In genomic region chr2:165621086-165621560, GRCh38 we compare ENCODE assay signal across 13 cellular contexts.
DNase-seq lines count a peak whose midpoint lies in the region; ATAC-seq, FAIRE-seq and TF ChIP-seq lines count a peak whose summit lies in the region.
"Had no signal": no experiment of that assay in that cellular context is flagged by ENCODE, and none has a peak within 500 bp of the region (broad histone marks: within the 10 kb centered on the region; RNA-seq: fewer than 3 reads in every experiment).

No MANE protein-coding gene starts in this region.

- H4K20me1 ChIP-seq in GM23248 (ENCODE audit: insufficient read depth) (no peaks in the 10 kb centered on the region), fibroblast of lung (ENCODE audit: control insufficient read depth, extremely low read depth, insufficient read depth, low read length) (no peaks in the 10 kb centered on the region)

- no peaks in the 10 kb centered on the region for H3K27me3 ChIP-seq in GM23248 (replicated peaks; ENCODE audit: insufficient read depth)
- no peaks in the 10 kb centered on the region for H3K27me3 ChIP-seq in fibroblast of lung (ENCODE audit: control insufficient read depth, insufficient read depth, low read length)
- H3K27me3 ChIP-seq: tibial nerve had no signal

- no peaks in the 10 kb centered on the region for H3K36me3 ChIP-seq in GM23248 (ENCODE audit: low read depth)
- no peaks in the 10 kb centered on the region for H3K36me3 ChIP-seq in fibroblast of lung (ENCODE audit: control insufficient read depth, insufficient read depth, low read length)
- H3K36me3 ChIP-seq: tibial nerve had no signal

- ATAC-seq in GM18517 (IDR thresholded peaks at IDR 0.05; ENCODE audit: unreplicated experiment) (no peak), GM21528 (IDR thresholded peaks at IDR 0.05; ENCODE audit: low FRiP score, unreplicated experiment) (no peak)
- ATAC-seq: activated CD8-positive, alpha-beta T cell treated with anti-CD3 and anti-CD28 coated beads for 36 hours had no signal

- H3K9ac ChIP-seq in GM23248 (no peak overlapping the region), fibroblast of lung (ENCODE audit: insufficient read depth, low read length) (no peak overlapping the region)

- WGBS in GM23248 (ENCODE audit: low coverage in 1 of 2, low lambda C conversion rate in 2 of 2, missing lambda C conversion rate in 2 of 2), 2 experiments: 4 to 10% methylated on average over 5 of the region's 5 CpGs

- H3K4me1 ChIP-seq in GM23248 (ENCODE audit: insufficient read depth) (peaks cover 10% of the 10 kb centered on the region), fibroblast of lung (ENCODE audit: control insufficient read depth, extremely low read depth, insufficient read depth, low read length) (no peaks in the 10 kb centered on the region)

- peak overlapping the region; percentile 29 for H3K4me2 ChIP-seq in GM23248 (ENCODE audit: unreplicated experiment)
- no peak overlapping the region for H3K4me2 ChIP-seq in fibroblast of lung (ENCODE audit: extremely low read depth, insufficient read depth, low read length)

- peaks cover 16% of the 10 kb centered on the region; the same call in 1 of the 2 replicates for H3F3A ChIP-seq in GM23248 (ENCODE audit: insufficient read depth)

- H2AFZ ChIP-seq in GM23248: peak overlapping the region; percentile 66
- no peak overlapping the region for H2AFZ ChIP-seq in fibroblast of lung (ENCODE audit: low read length)

- peak; percentile 93 for FAIRE-seq in RCC 7860 (lab: Jason Lieb, UNC)
- FAIRE-seq: GM12891 had no signal

- H3K27ac ChIP-seq in GM23248 (no peak overlapping the region), fibroblast of lung (ENCODE audit: insufficient read depth, low read length) (no peak overlapping the region)
- H3K27ac ChIP-seq: tibial nerve had no signal

- in situ Hi-C loops in GM23248 (cut with MboI): no loop called here

- H3K9me2 ChIP-seq in GM23248 (ENCODE audit: insufficient read depth): no peaks in the 10 kb centered on the region

- H3K4me3 ChIP-seq in GM23248: no peak overlapping the region
- H3K4me3 ChIP-seq in fibroblast of lung (replicated peaks in 1 of 4; ENCODE audit: control extremely low read depth in 1 of 4, insufficient read depth in 1 of 4, low read depth in 3 of 4, low read length in 4 of 4): no peak overlapping the region
- H3K4me3 ChIP-seq in skeletal muscle cell (ENCODE audit: low read depth, low read length): no peak overlapping the region
- H3K4me3 ChIP-seq: tibial nerve had no signal

- no peaks in the 10 kb centered on the region for H3K9me3 ChIP-seq in GM23248 (ENCODE audit: low read depth)
- no peaks in the 10 kb centered on the region for H3K9me3 ChIP-seq in fibroblast of lung (ENCODE audit: control insufficient read depth, insufficient read depth, low read depth, low read length)

- TF ChIP-seq CTCF in fibroblast of lung (conservative IDR thresholded peaks at IDR 0.05 in 1 of 2, IDR thresholded peaks at IDR 0.05 in 1 of 2; ENCODE audit: low read depth in 1 of 2, low read length in 2 of 2): no peak

- DNase-seq in GM23248: peak; percentile 49
- peak; percentile 67 for DNase-seq in RCC 7860 (ENCODE audit: low spot score)
- peak; percentile 33 to 72 for DNase-seq in fibroblast of lung (ENCODE audit: low read depth in 2 of 2)
- DNase-seq in skeletal muscle cell (ENCODE audit: low read depth): peak; percentile 62
- DNase-seq in stimulated activated CD4-positive, alpha-beta T cell treated with anti-CD3 and anti-CD28 coated beads, Interleukin-4, amount 100 ng/mL, for 24 hours: no peak
- no peak for DNase-seq in NCI-H2171 treated with DMSO at 0.1 percent for 48 hours (lab: John Stamatoyannopoulos, UW)
- DNase-seq: activated CD8-positive, alpha-beta T cell treated with anti-CD3 and anti-CD28 coated beads for 36 hours; activated naive CD8-positive, alpha-beta T cell treated with anti-CD3 and anti-CD28 coated beads for 36 hours; COR-L47 had no signal

- no peaks in the 10 kb centered on the region for H3K79me2 ChIP-seq in GM23248 (ENCODE audit: insufficient read depth)
- no peaks in the 10 kb centered on the region for H3K79me2 ChIP-seq in fibroblast of lung (ENCODE audit: control insufficient read depth, insufficient read depth, low read length)

Comparison
In these comparisons a context has a peak if more than half of its experiments do, and no peak if none do; other contexts are left out.
1. DNase-seq: peak in GM23248 (single experiment), RCC 7860 (single experiment), fibroblast of lung (2 of 2) and skeletal muscle cell (single experiment); none in stimulated activated CD4-positive, alpha-beta T cell treated with anti-CD3 and anti-CD28 coated beads, Interleukin-4, amount 100 ng/mL, for 24 hours (single experiment) and NCI-H2171 treated with DMSO at 0.1 percent for 48 hours (single experiment).